In genomic region chr5:1208743-1209551, GRCh38 we compare ENCODE assay signal across 9 cellular contexts. TPM values are rescaled to one million over a fixed set of nuclear protein-coding genes. Genes with fewer than 3 reads are reported as not detected.
DNase-seq lines count a peak whose midpoint lies in the region; ATAC-seq and TF ChIP-seq lines count a peak whose summit lies in the region.
"Had no signal": no experiment of that assay in that cellular context is flagged by ENCODE, and none has a peak within 500 bp of the region (broad histone marks: within the 10 kb centered on the region; RNA-seq: fewer than 3 reads in every experiment).

No MANE protein-coding gene starts in this region.

- intact Hi-C loops in left cardiac atrium (cut with DNase I) (no loop called here), cardiac septum (cut with DNase I) (no loop called here), right cardiac atrium (cut with DNase I) (no loop called here)

- H4K20me1 ChIP-seq in Karpas-422 (ENCODE audit: insufficient read depth, low read depth, low read length), result no peaks in the 10 kb centered on the region

- H3K18ac ChIP-seq in mesendoderm (ENCODE audit: low read length), result no peak overlapping the region

- no peaks in the 10 kb centered on the region for H3K9me3 Mint-ChIP-seq in natural killer cell treated with Interleukin-12 subunit alpha and Interleukin-12 subunit beta and Interleukin-15 and Interleukin-18, amount 100 ng/mL, for 72 hours

- H3K36me3 Mint-ChIP-seq in natural killer cell treated with Interleukin-12 subunit alpha and Interleukin-12 subunit beta and Interleukin-15 and Interleukin-18, amount 100 ng/mL, for 72 hours, result no peaks in the 10 kb centered on the region

- WGBS in right cardiac atrium, result 73% methylated on average over 24 of the region's 24 CpGs
- WGBS in mesendoderm (ENCODE audit: extremely low coverage, insufficient coverage, low lambda C conversion rate), result no CpG with 5 or more reads among the region's 24 CpGs

- DNase-seq in left cardiac atrium (no peak), cardiac septum (ENCODE audit: low spot score) (no peak), Peyer's patch (peak in 2 of 3 donors; percentile 57 to 65), right cardiac atrium (peak; percentile 23 to 67 (median 41)), GM19240 (ENCODE audit: insufficient read length, low spot score) (no peak), mesendoderm (no peak), Karpas-422 (no peak)
- DNase-seq in natural killer cell treated with Interleukin-12 subunit alpha and Interleukin-12 subunit beta and Interleukin-15 and Interleukin-18, amount 100 ng/mL, for 72 hours (ENCODE audit: low spot score), result no peak
- DNase-seq: COR-L47 had no signal

- TF ChIP-seq CTCF in Peyer's patch (IDR thresholded peaks at IDR 0.05), result peak in 3 of 6 experiments; percentile 36 to 52 (median 46)

- no peak overlapping the region for H2AFZ ChIP-seq in Karpas-422 (ENCODE audit: low read length)

- no peak overlapping the region for H2BK120ac ChIP-seq in mesendoderm (ENCODE audit: low read depth, low read length)

- H4K5ac ChIP-seq in mesendoderm (ENCODE audit: low read length), result no peak overlapping the region

- H3K4ac ChIP-seq in mesendoderm (ENCODE audit: low read depth, low read length), result no peak overlapping the region

- H3K23ac ChIP-seq in mesendoderm (ENCODE audit: low read length), result no peak overlapping the region

- no peaks in the 10 kb centered on the region for H3K79me2 ChIP-seq in mesendoderm (ENCODE audit: control insufficient read depth, insufficient read depth, low read length)
- no peaks in the 10 kb centered on the region for H3K79me2 ChIP-seq in Karpas-422 (ENCODE audit: low read length)

- H3K27ac ChIP-seq in Peyer's patch (peak overlapping the region in 2 of 4 donors; percentile 40 to 49), right cardiac atrium (ENCODE audit: low read length) (no peak overlapping the region), mesendoderm (ENCODE audit: low read depth, low read length) (no peak overlapping the region), Karpas-422 (ENCODE audit: low read length) (no peak overlapping the region)

- H3K36me3 ChIP-seq in Peyer's patch, result peaks cover 0 to 36% (median 0%) of the 10 kb centered on the region in 3 donors
- no peaks in the 10 kb centered on the region for H3K36me3 ChIP-seq in mesendoderm (ENCODE audit: control insufficient read depth, insufficient read depth, low read length)
- H3K36me3 ChIP-seq in Karpas-422 (ENCODE audit: insufficient read depth, low read length), result no peaks in the 10 kb centered on the region

- H3K9me2 ChIP-seq in Karpas-422 (replicated peaks; ENCODE audit: insufficient read depth, low read length), result no peaks in the 10 kb centered on the region

- no peak overlapping the region for H3K56ac ChIP-seq in mesendoderm (ENCODE audit: low read length)

- H4K8ac ChIP-seq in mesendoderm (ENCODE audit: low read depth, low read length), result no peak overlapping the region

- H3K4me3 ChIP-seq in Peyer's patch (peak overlapping the region in 1 of 4 donors; percentile 5), right cardiac atrium (ENCODE audit: low read length) (no peak overlapping the region), mesendoderm (ENCODE audit: low read length) (no peak overlapping the region), Karpas-422 (ENCODE audit: low read length) (no peak overlapping the region)

- no peak overlapping the region for H3K9ac ChIP-seq in mesendoderm (ENCODE audit: low read length)
- H3K9ac ChIP-seq in Karpas-422 (ENCODE audit: low read length), result no peak overlapping the region

- no peaks in the 10 kb centered on the region for H3K4me1 Mint-ChIP-seq in natural killer cell treated with Interleukin-12 subunit alpha and Interleukin-12 subunit beta and Interleukin-15 and Interleukin-18, amount 100 ng/mL, for 72 hours (ENCODE audit: low read depth in 2 of 2)

- H3K27me3 ChIP-seq in Peyer's patch, result no peaks in the 10 kb centered on the region
- no peaks in the 10 kb centered on the region for H3K27me3 ChIP-seq in right cardiac atrium (ENCODE audit: control insufficient read depth, insufficient read depth)
- H3K27me3 ChIP-seq in mesendoderm (ENCODE audit: insufficient read depth, low read length, poor library complexity), result no peaks in the 10 kb centered on the region
- no peaks in the 10 kb centered on the region for H3K27me3 ChIP-seq in Karpas-422 (ENCODE audit: low read length)

- no peak overlapping the region for H3K27ac Mint-ChIP-seq in natural killer cell treated with Interleukin-12 subunit alpha and Interleukin-12 subunit beta and Interleukin-15 and Interleukin-18, amount 100 ng/mL, for 72 hours

- TF ChIP-seq POLR2A in Peyer's patch (IDR thresholded peaks at IDR 0.05), result no peak

- no peaks in the 10 kb centered on the region for H3K9me3 ChIP-seq in Peyer's patch
- H3K9me3 ChIP-seq in right cardiac atrium (ENCODE audit: control insufficient read depth, low read length), result no peaks in the 10 kb centered on the region
- no peaks in the 10 kb centered on the region for H3K9me3 ChIP-seq in Karpas-422 (ENCODE audit: low read length)

- H3K4me1 ChIP-seq in Peyer's patch (peaks cover 0 to 12% (median 0%) of the 10 kb centered on the region in 4 donors), right cardiac atrium (ENCODE audit: control insufficient read depth, insufficient read depth, low read length) (no peaks in the 10 kb centered on the region), mesendoderm (ENCODE audit: control insufficient read depth, low read depth, low read length) (no peaks in the 10 kb centered on the region), Karpas-422 (ENCODE audit: low read length) (no peaks in the 10 kb centered on the region)

- H2BK15ac ChIP-seq in mesendoderm (replicated peaks; ENCODE audit: low read depth), result no peak overlapping the region

- ATAC-seq in left cardiac atrium, result peak; percentile 26 to 43
- no peak for ATAC-seq in right cardiac atrium
- ATAC-seq in natural killer cell treated with Interleukin-12 subunit alpha and Interleukin-12 subunit beta and Interleukin-15 and Interleukin-18, amount 100 ng/mL, for 72 hours, result no peak

- no peak overlapping the region for H2BK5ac ChIP-seq in mesendoderm (ENCODE audit: low read length)

- H3K27me3 Mint-ChIP-seq in natural killer cell treated with Interleukin-12 subunit alpha and Interleukin-12 subunit beta and Interleukin-15 and Interleukin-18, amount 100 ng/mL, for 72 hours, result peaks cover 8 to 17% of the 10 kb centered on the region in 2 donors

- H3K79me1 ChIP-seq in mesendoderm (ENCODE audit: low read length), result no peaks in the 10 kb centered on the region

- H2AK5ac ChIP-seq in mesendoderm (ENCODE audit: low read length), result no peak overlapping the region

- H3K4me2 ChIP-seq in mesendoderm (ENCODE audit: low read length) (no peak overlapping the region), Karpas-422 (ENCODE audit: low read depth, low read length, poor library complexity, severe bottlenecking) (no peak overlapping the region)

- no peak overlapping the region for H3K4me3 Mint-ChIP-seq in natural killer cell treated with Interleukin-12 subunit alpha and Interleukin-12 subunit beta and Interleukin-15 and Interleukin-18, amount 100 ng/mL, for 72 hours

RNA-seq across cellular contexts. Expression of gene SLC6A19, which starts 7.6 kb away (rescaled TPM):
- total RNA-seq in left cardiac atrium, result not detected
- 0.05 TPM for total RNA-seq in cardiac septum
- 100 to 1,000 TPM in 3 of 4 donors, 1 to 10 TPM in 1; 9.9 to 934 (median 516) TPM for total RNA-seq in Peyer's patch
- not detected for total RNA-seq in right cardiac atrium
- not detected for polyA plus RNA-seq in right cardiac atrium
- total RNA-seq in natural killer cell treated with Interleukin-12 subunit alpha and Interleukin-12 subunit beta and Interleukin-15 and Interleukin-18, amount 100 ng/mL, for 72 hours, result not detected
- not detected for polyA plus RNA-seq in mesendoderm (2013, experiment 1 of 2)
- not detected for polyA plus RNA-seq in mesendoderm (2013, experiment 2 of 2)
- not detected in 2 replicates for total RNA-seq in Karpas-422 (2014; rRNA removed; shearing (Covaris generic); ENCODE audit: low replicate concordance)

RNA-seq across cellular contexts. Expression of gene SLC6A18, which starts 16.2 kb away (rescaled TPM):
- total RNA-seq in left cardiac atrium (not detected), cardiac septum (not detected), Peyer's patch (under 1 TPM in 2 of 4 donors, not detected in 2; 0.53 to 0.95 TPM), right cardiac atrium (not detected)
- polyA plus RNA-seq in right cardiac atrium, result not detected
- total RNA-seq in natural killer cell treated with Interleukin-12 subunit alpha and Interleukin-12 subunit beta and Interleukin-15 and Interleukin-18, amount 100 ng/mL, for 72 hours, result not detected
- polyA plus RNA-seq in mesendoderm (2013, experiment 1 of 2), result not detected
- not detected for polyA plus RNA-seq in mesendoderm (2013, experiment 2 of 2)
- total RNA-seq in Karpas-422 (2014; rRNA removed; shearing (Covaris generic); ENCODE audit: low replicate concordance), result not detected in 2 replicates

Comparison
In these comparisons a context has a peak if more than half of its experiments do, and no peak if none do; other contexts are left out.
1. ATAC-seq: peak in left cardiac atrium (2 of 2); none in right cardiac atrium (0 of 2) and natural killer cell treated with Interleukin-12 subunit alpha and Interleukin-12 subunit beta and Interleukin-15 and Interleukin-18, amount 100 ng/mL, for 72 hours (0 of 2).
2. DNase-seq: peak in Peyer's patch (2 of 3) and right cardiac atrium (3 of 3); none in left cardiac atrium (single experiment), cardiac septum (single experiment), natural killer cell treated with Interleukin-12 subunit alpha and Interleukin-12 subunit beta and Interleukin-15 and Interleukin-18, amount 100 ng/mL, for 72 hours (single experiment), GM19240 (single experiment), mesendoderm (single experiment) and Karpas-422 (single experiment).
3. RNA of gene SLC6A19, which starts 7.6 kb away (total RNA-seq): 9.9 to 934 TPM in Peyer's patch; 0.05 TPM in cardiac septum (single experiment), not detected in left cardiac atrium, not detected in right cardiac atrium, not detected in natural killer cell treated with Interleukin-12 subunit alpha and Interleukin-12 subunit beta and Interleukin-15 and Interleukin-18, amount 100 ng/mL, for 72 hours and not detected in Karpas-422; every median in the first group is over 10 times any median in the second.